ENCODE assay signal across 17 cellular contexts in the genomic region with DNA sequence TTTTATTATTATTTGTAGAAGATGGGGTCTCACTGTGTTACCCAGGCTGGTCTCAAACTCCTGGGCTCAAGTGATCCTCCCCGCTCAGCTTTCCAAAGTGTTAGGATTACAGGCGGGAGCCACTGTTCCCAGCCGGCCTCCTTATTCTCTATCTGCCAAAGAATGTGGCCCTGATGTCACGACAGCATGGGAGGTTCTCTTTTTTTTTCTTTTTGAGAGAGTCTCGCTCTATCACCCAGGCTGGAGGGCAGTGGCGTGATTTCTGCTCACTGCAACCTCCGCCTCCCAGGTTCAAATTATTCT. TPM values are rescaled to one million over a fixed set of nuclear protein-coding genes. Genes with fewer than 3 reads are reported as not detected.
DNase-seq lines count a peak whose midpoint lies in the region; ATAC-seq and TF ChIP-seq lines count a peak whose summit lies in the region.
"Had no signal": no experiment of that assay in that cellular context is flagged by ENCODE, and none has a peak within 500 bp of the region (broad histone marks: within the 10 kb centered on the region; RNA-seq: fewer than 3 reads in every experiment).

No MANE protein-coding gene starts in this region.

- H2BK20ac ChIP-seq in H9 (ENCODE audit: low read depth, low read length, poor library complexity, severe bottlenecking): no peak overlapping the region

- H3K4me3 Mint-ChIP-seq in H9: no peak overlapping the region
- peak overlapping the region in 1 of 3 experiments; percentile 10 for H3K4me3 Mint-ChIP-seq in nephron
- H3K4me3 Mint-ChIP-seq: CD8-positive, alpha-beta memory T cell had no signal

- H3K36me3 Mint-ChIP-seq in H9 (ENCODE audit: insufficient read depth in 1 of 3, low read depth in 3 of 3) (peaks cover 0 to 2% (median 0%) of the 10 kb centered on the region in 3 experiments; a peak in 3 of 7 replicates), nephron (ENCODE audit: low read depth) (peaks cover 3% of the 10 kb centered on the region)
- H3K36me3 Mint-ChIP-seq: CD8-positive, alpha-beta memory T cell had no signal

- H3K36me3 ChIP-seq in WERI-Rb-1: peaks cover 13% of the 10 kb centered on the region
- H3K36me3 ChIP-seq in skeletal muscle tissue (ENCODE audit: control insufficient read depth in 3 of 3, insufficient read depth in 3 of 3, low read length in 3 of 3): no peaks in the 10 kb centered on the region
- peaks cover 0 to 6% of the 10 kb centered on the region in 2 donors for H3K36me3 ChIP-seq in neuronal stem cell (replicated peaks in 1 of 2; ENCODE audit: control insufficient read depth in 2 of 2, insufficient read depth in 2 of 2, low read length in 2 of 2)

- H2BK12ac ChIP-seq in H9 (ENCODE audit: insufficient read length, low read depth, low read length): no peak overlapping the region
- no peak overlapping the region for H2BK12ac ChIP-seq in neuronal stem cell (ENCODE audit: low read length)

- no peak overlapping the region for H3K18ac ChIP-seq in H9 (ENCODE audit: insufficient read length, low read depth, low read length)
- no peak overlapping the region for H3K18ac ChIP-seq in neuronal stem cell (ENCODE audit: low read length)

- ATAC-seq in HG03097 (IDR thresholded peaks at IDR 0.05; ENCODE audit: low FRiP score, unreplicated experiment): no peak
- ATAC-seq in HG02678 (IDR thresholded peaks at IDR 0.05; ENCODE audit: unreplicated experiment): no peak
- ATAC-seq in Right ventricle myocardium superior (ENCODE audit: poor library complexity): no peak
- ATAC-seq: HCT116 had no signal

- intact Hi-C loops in Right ventricle myocardium superior (cut with DNase I): no loop called here

- H2AFZ ChIP-seq in H9 (ENCODE audit: low read length) (no peak overlapping the region), neuronal stem cell (ENCODE audit: low read length) (no peak overlapping the region)

- H3K79me2 ChIP-seq in H9 (ENCODE audit: insufficient read depth, low read length): peaks cover 7% of the 10 kb centered on the region; the same call in 1 of the 2 replicates

- H3K27ac ChIP-seq in H9 (ENCODE audit: insufficient read length, low read depth, low read length) (no peak overlapping the region), WERI-Rb-1 (peak overlapping the region; percentile 95), skeletal muscle tissue (ENCODE audit: low read depth, low read length) (peak overlapping the region; percentile 91), neuronal stem cell (replicated peaks; ENCODE audit: low read length) (no peak overlapping the region)

- peaks cover 4% of the 10 kb centered on the region; the same call in 1 of the 2 replicates for H3K4me1 ChIP-seq in H9 (ENCODE audit: insufficient read depth, low read length)
- peaks cover 80 to 88% (median 85%) of the 10 kb centered on the region in 3 donors for H3K4me1 ChIP-seq in skeletal muscle tissue (ENCODE audit: control insufficient read depth in 3 of 3, insufficient read depth in 3 of 3, low read length in 3 of 3)
- peaks cover 19 to 25% of the 10 kb centered on the region in 2 donors for H3K4me1 ChIP-seq in neuronal stem cell (ENCODE audit: control insufficient read depth in 2 of 2, insufficient read depth in 1 of 2, low read depth in 1 of 2, low read length in 2 of 2)
- H3K4me1 ChIP-seq: Caco-2 had no signal

- H2BK120ac ChIP-seq in H9 (ENCODE audit: low read depth, low read length, poor library complexity, severe bottlenecking): no peak overlapping the region
- H2BK120ac ChIP-seq in neuronal stem cell (ENCODE audit: low read depth, low read length): no peak overlapping the region

- WGBS in H9 (ENCODE audit: extremely low coverage, insufficient read length, low lambda C conversion rate): no CpG with 5 or more reads among the region's 7 CpGs
- no CpG with 5 or more reads among the region's 7 CpGs for WGBS in neuronal stem cell (ENCODE audit: extremely low coverage in 2 of 2, insufficient read length in 2 of 2, insufficient replicate concordance in 1 of 2), 2 donors

- H3K27ac Mint-ChIP-seq in H9: peak overlapping the region in 2 of 3 experiments; percentile 28 to 77; a peak in 3 of 7 replicates
- H3K27ac Mint-ChIP-seq in nephron: peak overlapping the region; percentile 89 to 93 (median 91)

- H3K4me2 ChIP-seq in H9 (ENCODE audit: insufficient read depth, insufficient read length, low read length): no peak overlapping the region
- H3K4me2 ChIP-seq in neuronal stem cell (ENCODE audit: insufficient read depth, low read length, poor library complexity, severe bottlenecking): no peak overlapping the region
- H3K4me2 ChIP-seq: BLaER1 had no signal

- no peak overlapping the region for H3T11ph ChIP-seq in H9 (ENCODE audit: low read length)

- H4K91ac ChIP-seq in H9 (ENCODE audit: insufficient read length, low read depth, low read length) (no peak overlapping the region), neuronal stem cell (ENCODE audit: low read depth, low read length, poor library complexity) (no peak overlapping the region)

- H3K9me3 ChIP-seq in H9 (ENCODE audit: control insufficient read depth, low read depth, low read length) (no peaks in the 10 kb centered on the region), WERI-Rb-1 (ENCODE audit: severe bottlenecking) (no peaks in the 10 kb centered on the region), skeletal muscle tissue (ENCODE audit: control insufficient read depth in 3 of 3, low read length in 3 of 3) (no peaks in the 10 kb centered on the region), neuronal stem cell (replicated peaks in 1 of 2; ENCODE audit: control insufficient read depth in 2 of 2, insufficient read depth in 1 of 2, low read depth in 1 of 2, low read length in 2 of 2) (no peaks in the 10 kb centered on the region)
- H3K9me3 ChIP-seq: BLaER1, Caco-2 had no signal

- no peaks in the 10 kb centered on the region for H3K79me1 ChIP-seq in H9 (ENCODE audit: insufficient read depth, low read depth, low read length, poor library complexity, severe bottlenecking)
- peaks cover 23% of the 10 kb centered on the region for H3K79me1 ChIP-seq in neuronal stem cell (ENCODE audit: low read depth, low read length)

- H2BK15ac ChIP-seq in H9 (ENCODE audit: low read depth, low read length): no peak overlapping the region
- H2BK15ac ChIP-seq in neuronal stem cell (ENCODE audit: low read length): no peak overlapping the region

- H2AK5ac ChIP-seq in H9 (ENCODE audit: insufficient read length, low read length) (no peak overlapping the region), neuronal stem cell (ENCODE audit: low read depth, low read length) (no peak overlapping the region)

- no peak overlapping the region for H3K56ac ChIP-seq in H9 (ENCODE audit: insufficient read length, low read depth, low read length)

- DNase-seq in H9: no peak
- DNase-seq in WERI-Rb-1: no peak
- DNase-seq in neuronal stem cell (ENCODE audit: low spot score): no peak
- no peak for DNase-seq in Right ventricle myocardium superior
- DNase-seq: 8988T; AML-193; Caco-2; CD8-positive, alpha-beta memory T cell; DND-41; GDM1 had no signal

- H3K4ac ChIP-seq in H9 (ENCODE audit: low read depth, low read length) (no peak overlapping the region), neuronal stem cell (ENCODE audit: low read length) (no peak overlapping the region)

- TF ChIP-seq CTCF in H9 (conservative IDR thresholded peaks at IDR 0.05): no peak
- TF ChIP-seq CTCF in WERI-Rb-1 (IDR thresholded peaks at IDR 0.05; ENCODE audit: low read depth, low read length): no peak
- TF ChIP-seq CTCF in nephron (IDR thresholded peaks at IDR 0.05; ENCODE audit: unreplicated experiment in 3 of 3): no peak

- no peak overlapping the region for H4K5ac ChIP-seq in H9 (ENCODE audit: insufficient read length, low read depth, low read length)

- H3K4me1 Mint-ChIP-seq in H9 (peaks cover 49 to 52% of the 10 kb centered on the region in 2 experiments), nephron (peaks cover 45% of the 10 kb centered on the region)

- H4K8ac ChIP-seq in H9 (replicated peaks; ENCODE audit: insufficient read length, low read depth, low read length) (no peak overlapping the region), neuronal stem cell (ENCODE audit: low read depth, low read length) (no peak overlapping the region)

- H2BK5ac ChIP-seq in H9 (ENCODE audit: insufficient read length, low read length) (no peak overlapping the region), neuronal stem cell (ENCODE audit: low read length) (no peak overlapping the region)

- H3K4me3 ChIP-seq in WERI-Rb-1 (ENCODE audit: low read depth, low read length) (no peak overlapping the region), skeletal muscle tissue (ENCODE audit: low read length in 3 of 3) (no peak overlapping the region), neuronal stem cell (ENCODE audit: low read length in 2 of 2) (no peak overlapping the region)
- H3K4me3 ChIP-seq: BLaER1 had no signal

- no peak overlapping the region for H3K14ac ChIP-seq in H9 (ENCODE audit: insufficient read depth, low read length)
- H3K14ac ChIP-seq in neuronal stem cell (ENCODE audit: low read length): no peak overlapping the region

- no peaks in the 10 kb centered on the region; the same call in none of the 2 replicates for H3K27me3 Mint-ChIP-seq in H9 (ENCODE audit: low read depth)
- H3K27me3 Mint-ChIP-seq in nephron (ENCODE audit: low read depth): no peaks in the 10 kb centered on the region
- H3K27me3 Mint-ChIP-seq: CD8-positive, alpha-beta memory T cell had no signal

- no peaks in the 10 kb centered on the region for H4K20me1 ChIP-seq in H9 (ENCODE audit: control insufficient read depth, insufficient read depth, insufficient read length)

- H3K27me3 ChIP-seq in H9 (ENCODE audit: insufficient read depth, low read length) (no peaks in the 10 kb centered on the region), WERI-Rb-1 (ENCODE audit: insufficient read depth, low read depth, severe bottlenecking) (no peaks in the 10 kb centered on the region), skeletal muscle tissue (ENCODE audit: control insufficient read depth in 3 of 3, insufficient read depth in 3 of 3, low read length in 3 of 3) (no peaks in the 10 kb centered on the region), neuronal stem cell (ENCODE audit: control insufficient read depth in 3 of 3, insufficient read depth in 3 of 3, low read depth in 1 of 3, low read length in 3 of 3) (no peaks in the 10 kb centered on the region)
- H3K27me3 ChIP-seq: BLaER1 had no signal

- H3K9ac ChIP-seq in H9 (ENCODE audit: extremely low read depth, insufficient read length, low read length): no peak overlapping the region
- H3K9ac ChIP-seq in skeletal muscle tissue (ENCODE audit: low read depth in 1 of 3, low read length in 3 of 3): peak overlapping the region in 2 of 3 donors; percentile 14 to 79
- H3K9ac ChIP-seq in neuronal stem cell (ENCODE audit: low read depth, low read length, poor library complexity): no peak overlapping the region
- H3K9ac ChIP-seq: BLaER1 had no signal

- no peaks in the 10 kb centered on the region for H3K23me2 ChIP-seq in H9 (ENCODE audit: insufficient read length, low read depth, low read length, poor library complexity, severe bottlenecking)

- no peaks in the 10 kb centered on the region for H3K9me3 Mint-ChIP-seq in H9
- no peaks in the 10 kb centered on the region for H3K9me3 Mint-ChIP-seq in nephron
- H3K9me3 Mint-ChIP-seq: CD8-positive, alpha-beta memory T cell had no signal

- H3K23ac ChIP-seq in H9 (ENCODE audit: insufficient read length, low read depth, low read length) (no peak overlapping the region), neuronal stem cell (ENCODE audit: low read depth, low read length, poor library complexity) (no peak overlapping the region)

RNA-seq across cellular contexts. Expression of a gene that starts 23.5 kb away (rescaled TPM):
- total RNA-seq in H9 (2021): 111 and 113 TPM in 2 replicates
- 19.8 TPM for total RNA-seq in skeletal muscle tissue
- 119 TPM for polyA plus RNA-seq in neuronal stem cell (2013, experiment 1 of 2)
- 114 TPM for polyA plus RNA-seq in neuronal stem cell (2013, experiment 2 of 2)
- total RNA-seq in Right ventricle myocardium superior: 29.9 TPM

RNA-seq across cellular contexts. Expression of a gene that starts 33.6 kb away (rescaled TPM):
- total RNA-seq in H9 (2021) (58.2 and 60.2 TPM in 2 replicates), skeletal muscle tissue (30.3 TPM), Right ventricle myocardium superior (13.7 TPM)
- polyA plus RNA-seq in neuronal stem cell (2013, experiment 1 of 2): 28.4 TPM
- 27.5 TPM for polyA plus RNA-seq in neuronal stem cell (2013, experiment 2 of 2)

RNA-seq across cellular contexts. Expression of a gene that starts 33.7 kb away (rescaled TPM):
- total RNA-seq in H9 (2021) (23.4 and 26.8 TPM in 2 replicates), skeletal muscle tissue (25.6 TPM), Right ventricle myocardium superior (11.8 TPM)
- 19.1 TPM for polyA plus RNA-seq in neuronal stem cell (2013, experiment 1 of 2)
- 19.4 TPM for polyA plus RNA-seq in neuronal stem cell (2013, experiment 2 of 2)

RNA-seq across cellular contexts. Expression of a gene that starts 46.6 kb away (rescaled TPM):
- total RNA-seq in H9 (2021) (0.20 TPM in 1 of 2 replicates, not detected in the other), skeletal muscle tissue (4.2 TPM), Right ventricle myocardium superior (0.59 TPM)
- polyA plus RNA-seq in neuronal stem cell (2013, experiment 1 of 2): 0.15 TPM
- polyA plus RNA-seq in neuronal stem cell (2013, experiment 2 of 2): 0.14 TPM
- total RNA-seq: H1 had no signal
- polyA plus RNA-seq: CD8-positive, alpha-beta memory T cell had no signal

RNA-seq across cellular contexts. Expression of a gene that starts 58.9 kb away (rescaled TPM):
- total RNA-seq in H9 (2021): 32.1 and 32.3 TPM in 2 replicates
- 39.7 TPM for total RNA-seq in skeletal muscle tissue
- 32.4 TPM for polyA plus RNA-seq in neuronal stem cell (2013, experiment 1 of 2)
- 32.9 TPM for polyA plus RNA-seq in neuronal stem cell (2013, experiment 2 of 2)
- total RNA-seq in Right ventricle myocardium superior: 30.8 TPM

Comparison
In these comparisons a context has a peak if more than half of its experiments do, and no peak if none do; other contexts are left out.
1. H3K27ac ChIP-seq: peak in WERI-Rb-1 (single experiment) and skeletal muscle tissue (single experiment); none in H9 (single experiment) and neuronal stem cell (single experiment).
2. H3K9ac ChIP-seq: peak in skeletal muscle tissue (2 of 3); none in H9 (single experiment) and neuronal stem cell (single experiment).